ENCODE assay signal across 1 cellular context in genomic region chr6:14108571-14109410, GRCh38.
TF ChIP-seq lines count a peak whose summit lies in the region.

No MANE protein-coding gene starts in this region.

TF ChIP-seq in K562, 482 proteins besides CTCF, POLR2A, EP300 and RAD21 (continued from another document and continues in another):
- TF ChIP-seq ZBTB34 (CRISPR knock-in tag; IDR thresholded peaks at IDR 0.05) (no peak), GTF2F1 (IDR thresholded peaks at IDR 0.05; ENCODE audit: low read depth, low read length) (0 out of 2 replicates have a peak, but pooled peaks have one; percentile 37), MIER1 (IDR thresholded peaks at IDR 0.05; ENCODE audit: low read depth) (no peak), SMAD3 (CRISPR knock-in tag; conservative IDR thresholded peaks at IDR 0.05) (0 out of 2 replicates have a peak, but pooled peaks have one; percentile 7), NFIC (IDR thresholded peaks at IDR 0.05) (peak; percentile 76), ZNF449 (CRISPR knock-in tag; IDR thresholded peaks at IDR 0.05) (0 out of 2 replicates have a peak, but pooled peaks have one; percentile 13), PHF8 (IDR thresholded peaks at IDR 0.05; ENCODE audit: borderline replicate concordance, low read length) (peak; percentile 47; the same call in 1 of the 2 replicates), TEAD1 (CRISPR knock-in tag; IDR thresholded peaks at IDR 0.05) (0 out of 4 replicates have a peak, but pooled peaks of 1 of the 2 experiments have one; percentile 28), ATF7 (IDR thresholded peaks at IDR 0.05) (peak; percentile 37; the same call in 1 of the 2 replicates), GATAD2A (IDR thresholded peaks at IDR 0.05) (peak; percentile 76), CTCFL (IDR thresholded peaks at IDR 0.05; ENCODE audit: borderline replicate concordance, insufficient read depth, low read depth, low read length, poor library complexity, severe bottlenecking) (no peak), ARID2 (IDR thresholded peaks at IDR 0.05) (no peak), BCLAF1 (IDR thresholded peaks at IDR 0.05; ENCODE audit: borderline replicate concordance in 1 of 2, control insufficient read depth in 1 of 2, low read depth in 2 of 2, low read length in 1 of 2) (no peak), TFAM (CRISPR knock-in tag; conservative IDR thresholded peaks at IDR 0.05) (no peak), CHAMP1 (IDR thresholded peaks at IDR 0.05) (peak; percentile 77), PTRF (tag; IDR thresholded peaks at IDR 0.05) (no peak), RCOR1 (IDR thresholded peaks at IDR 0.05; ENCODE audit: borderline replicate concordance in 1 of 2, low read depth in 2 of 2, low read length in 2 of 2) (peak in 1 of 2 experiments; percentile 68; a peak in 2 of 4 replicates), ZNF668 (CRISPR knock-in tag; IDR thresholded peaks at IDR 0.05) (0 out of 2 replicates have a peak, but pooled peaks have one; percentile 32), PHTF2 (CRISPR knock-in tag; IDR thresholded peaks at IDR 0.05) (0 out of 2 replicates have a peak, but pooled peaks have one; percentile 65), SMARCE1 (IDR thresholded peaks at IDR 0.05) (peak; percentile 80), CREB1 (IDR thresholded peaks at IDR 0.05) (0 out of 2 replicates have a peak, but pooled peaks have one; percentile 14), CREB1 (CRISPR knock-in tag; IDR thresholded peaks at IDR 0.05) (no peak), KDM5B (IDR thresholded peaks at IDR 0.05; ENCODE audit: insufficient replicate concordance, low read depth, low read length) (peak; percentile 61), DMBX1 (CRISPR knock-in tag; IDR thresholded peaks at IDR 0.05; ENCODE audit: borderline replicate concordance) (peak; percentile 60; the same call in 1 of the 2 replicates), NR2F6 (CRISPR knock-in tag; IDR thresholded peaks at IDR 0.05) (no peak), SPI1 (IDR thresholded peaks at IDR 0.05; ENCODE audit: borderline replicate concordance, low read depth, low read length) (peak; percentile 95), ZNF584 (CRISPR knock-in tag; IDR thresholded peaks at IDR 0.05; ENCODE audit: low read depth) (peak; percentile 73; the same call in 1 of the 2 replicates), TAL1 (IDR thresholded peaks at IDR 0.05) (peak; percentile 69), BDP1 (IDR thresholded peaks at IDR 0.05; ENCODE audit: insufficient read depth, insufficient read length) (no peak), CC2D1A (IDR thresholded peaks at IDR 0.05) (no peak; the same call in none of the 2 replicates), DPF2 (IDR thresholded peaks at IDR 0.05) (peak; percentile 89), ZNF79 (CRISPR knock-in tag; IDR thresholded peaks at IDR 0.05; ENCODE audit: low read depth) (no peak), HOXB6 (CRISPR knock-in tag; IDR thresholded peaks at IDR 0.05; ENCODE audit: borderline replicate concordance) (no peak), ZKSCAN1 (IDR thresholded peaks at IDR 0.05; ENCODE audit: low read depth, low read length) (0 out of 2 replicates have a peak, but pooled peaks have one; percentile 31), NCOR1 (IDR thresholded peaks at IDR 0.05) (peak; percentile 67), MYNN (IDR thresholded peaks at IDR 0.05) (peak; percentile 79), MYNN (CRISPR knock-in tag; IDR thresholded peaks at IDR 0.05) (no peak), ZNF695 (CRISPR knock-in tag; IDR thresholded peaks at IDR 0.05) (no peak), NR4A1 (CRISPR knock-in tag; IDR thresholded peaks at IDR 0.05) (0 out of 2 replicates have a peak, but pooled peaks have one; percentile 24), NR4A1 (tag; IDR thresholded peaks at IDR 0.05) (0 out of 2 replicates have a peak, but pooled peaks have one; percentile 50)
- TF ChIP-seq, protein P1, sequence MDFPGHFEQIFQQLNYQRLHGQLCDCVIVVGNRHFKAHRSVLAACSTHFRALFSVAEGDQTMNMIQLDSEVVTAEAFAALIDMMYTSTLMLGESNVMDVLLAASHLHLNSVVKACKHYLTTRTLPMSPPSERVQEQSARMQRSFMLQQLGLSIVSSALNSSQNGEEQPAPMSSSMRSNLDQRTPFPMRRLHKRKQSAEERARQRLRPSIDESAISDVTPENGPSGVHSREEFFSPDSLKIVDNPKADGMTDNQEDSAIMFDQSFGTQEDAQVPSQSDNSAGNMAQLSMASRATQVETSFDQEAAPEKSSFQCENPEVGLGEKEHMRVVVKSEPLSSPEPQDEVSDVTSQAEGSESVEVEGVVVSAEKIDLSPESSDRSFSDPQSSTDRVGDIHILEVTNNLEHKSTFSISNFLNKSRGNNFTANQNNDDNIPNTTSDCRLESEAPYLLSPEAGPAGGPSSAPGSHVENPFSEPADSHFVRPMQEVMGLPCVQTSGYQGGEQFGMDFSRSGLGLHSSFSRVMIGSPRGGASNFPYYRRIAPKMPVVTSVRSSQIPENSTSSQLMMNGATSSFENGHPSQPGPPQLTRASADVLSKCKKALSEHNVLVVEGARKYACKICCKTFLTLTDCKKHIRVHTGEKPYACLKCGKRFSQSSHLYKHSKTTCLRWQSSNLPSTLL (IDR thresholded peaks at IDR 0.05) = no peak
- TF ChIP-seq, protein P2, sequence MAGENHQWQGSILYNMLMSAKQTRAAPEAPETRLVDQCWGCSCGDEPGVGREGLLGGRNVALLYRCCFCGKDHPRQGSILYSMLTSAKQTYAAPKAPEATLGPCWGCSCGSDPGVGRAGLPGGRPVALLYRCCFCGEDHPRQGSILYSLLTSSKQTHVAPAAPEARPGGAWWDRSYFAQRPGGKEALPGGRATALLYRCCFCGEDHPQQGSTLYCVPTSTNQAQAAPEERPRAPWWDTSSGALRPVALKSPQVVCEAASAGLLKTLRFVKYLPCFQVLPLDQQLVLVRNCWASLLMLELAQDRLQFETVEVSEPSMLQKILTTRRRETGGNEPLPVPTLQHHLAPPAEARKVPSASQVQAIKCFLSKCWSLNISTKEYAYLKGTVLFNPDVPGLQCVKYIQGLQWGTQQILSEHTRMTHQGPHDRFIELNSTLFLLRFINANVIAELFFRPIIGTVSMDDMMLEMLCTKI (IDR thresholded peaks at IDR 0.05; ENCODE audit: partially characterized antibody) = no peak
- TF ChIP-seq, protein P3, sequence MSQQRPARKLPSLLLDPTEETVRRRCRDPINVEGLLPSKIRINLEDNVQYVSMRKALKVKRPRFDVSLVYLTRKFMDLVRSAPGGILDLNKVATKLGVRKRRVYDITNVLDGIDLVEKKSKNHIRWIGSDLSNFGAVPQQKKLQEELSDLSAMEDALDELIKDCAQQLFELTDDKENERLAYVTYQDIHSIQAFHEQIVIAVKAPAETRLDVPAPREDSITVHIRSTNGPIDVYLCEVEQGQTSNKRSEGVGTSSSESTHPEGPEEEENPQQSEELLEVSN (IDR thresholded peaks at IDR 0.05; ENCODE audit: borderline replicate concordance in 1 of 2, extremely low read depth in 1 of 2, insufficient read depth in 1 of 2, insufficient read length in 1 of 2, low read depth in 1 of 2, low read length in 1 of 2, poor library complexity in 1 of 2, severe bottlenecking in 1 of 2) = peak; percentile 20 to 62
